ENCODE assay signal across 8 cellular contexts in genomic region chr4:6674500-6675149, GRCh38. TPM values are rescaled to one million over a fixed set of nuclear protein-coding genes. Genes with fewer than 3 reads are reported as not detected.
DNase-seq lines count a peak whose midpoint lies in the region; ATAC-seq and TF ChIP-seq lines count a peak whose summit lies in the region.

No MANE protein-coding gene starts in this region.

- H2AFZ ChIP-seq in parathyroid adenoma = peak overlapping the region; percentile 64

- H3K27me3 ChIP-seq in BJ (ENCODE audit: control insufficient read depth, insufficient read depth, low read length) = no peaks in the 10 kb centered on the region
- no peaks in the 10 kb centered on the region for H3K27me3 ChIP-seq in parathyroid adenoma (ENCODE audit: control insufficient read depth, insufficient read depth, low read length)

- ATAC-seq in GM19035 (IDR thresholded peaks at IDR 0.05; ENCODE audit: unreplicated experiment) (peak; percentile 44), HG03196 (IDR thresholded peaks at IDR 0.05; ENCODE audit: unreplicated experiment) (peak; percentile 37)

- no peak for DNase-seq in BJ (ENCODE audit: low read depth)
- peak; percentile 28 for DNase-seq in NK-92 (lab: John Stamatoyannopoulos, UW; ENCODE audit: unreplicated experiment)
- peak; percentile 53 for DNase-seq in activated T-helper 1 cell treated with Interleukin-2 at 50 U/mL for 16 hours (ENCODE audit: low read depth)
- no peak for DNase-seq in fibroblast of the aortic adventitia (ENCODE audit: low read depth)
- DNase-seq in NCI-H128 (lab: John Stamatoyannopoulos, UW; ENCODE audit: unreplicated experiment) = no peak

- POLR2A ChIA-PET in BJ (lab: Charles Lee) = interaction anchor here (0.6 to 0.8 kb wide), 3 partner anchors 16 to 160 kb away, joined by 3 to 4 read pairs (median 3); no protein-coding TSS in a partner anchor

- H3K9ac ChIP-seq in parathyroid adenoma = no peak overlapping the region

- no peaks in the 10 kb centered on the region for H3K79me2 ChIP-seq in parathyroid adenoma

- H3K36me3 ChIP-seq in BJ (ENCODE audit: control insufficient read depth, insufficient read depth, low read length) (peaks cover 2% of the 10 kb centered on the region; the same call in 1 of the 2 replicates), parathyroid adenoma (ENCODE audit: control insufficient read depth, insufficient read depth, low read length) (no peaks in the 10 kb centered on the region)

- H3K4me1 ChIP-seq in parathyroid adenoma = no peaks in the 10 kb centered on the region

- H3K4me3 ChIP-seq in BJ (ENCODE audit: low read depth, low read length) = peak overlapping the region; percentile 63
- H3K4me3 ChIP-seq in fibroblast of the aortic adventitia (ENCODE audit: low read depth, low read length) = peak overlapping the region; percentile 78
- H3K4me3 ChIP-seq in parathyroid adenoma (ENCODE audit: low read depth, low read length) = peak overlapping the region; percentile 81

- TF ChIP-seq CTCF in BJ (IDR thresholded peaks at IDR 0.05; ENCODE audit: insufficient read depth, low read depth, low read length) = peak; percentile 35; the same call in 1 of the 2 replicates
- TF ChIP-seq CTCF in fibroblast of the aortic adventitia (IDR thresholded peaks at IDR 0.05; ENCODE audit: insufficient read depth, low read length) = peak; percentile 30
- TF ChIP-seq CTCF in parathyroid adenoma (IDR thresholded peaks at IDR 0.05) = peak; percentile 22

- peak overlapping the region; percentile 11 for H3K27ac ChIP-seq in parathyroid adenoma

- peak overlapping the region; percentile 89 for H3K4me2 ChIP-seq in parathyroid adenoma (ENCODE audit: low read length)

- CTCF ChIA-PET in BJ (lab: Yijun Ruan, JAX) = interaction anchor here (0.6 to 2.3 kb wide), 4 partner anchors 8 to 582 kb away, joined by 3 to 6 read pairs (median 4); no protein-coding TSS in a partner anchor

- H3K9me3 ChIP-seq in parathyroid adenoma (ENCODE audit: control insufficient read depth, low read length) = no peaks in the 10 kb centered on the region

RNA-seq across cellular contexts. Expression of gene S100P, which starts 19.1 kb away (rescaled TPM):
- 0.06 and 0.07 TPM in 2 replicates for polyA plus RNA-seq in BJ (2011; rRNA removed)
- not detected in 2 replicates for polyA minus RNA-seq in BJ (2011; rRNA and poly(A)+ RNA removed)
- total RNA-seq in fibroblast of the aortic adventitia (ENCODE audit: low replicate concordance) = not detected in 2 replicates

RNA-seq across cellular contexts. Expression of gene MRFAP1, which starts 34.1 kb away (rescaled TPM):
- 210 and 225 TPM in 2 replicates for polyA plus RNA-seq in BJ (2011; rRNA removed)
- 16.2 and 21.2 TPM in 2 replicates for polyA minus RNA-seq in BJ (2011; rRNA and poly(A)+ RNA removed)
- 142 and 482 TPM in 2 replicates for total RNA-seq in fibroblast of the aortic adventitia (ENCODE audit: low replicate concordance)

RNA-seq across cellular contexts. Expression of gene MRFAP1L1, which starts 35.0 kb away (rescaled TPM):
- 35.5 and 54.1 TPM in 2 replicates for polyA plus RNA-seq in BJ (2011; rRNA removed)
- 10.0 and 14.4 TPM in 2 replicates for polyA minus RNA-seq in BJ (2011; rRNA and poly(A)+ RNA removed)
- total RNA-seq in fibroblast of the aortic adventitia (ENCODE audit: low replicate concordance) = 48.8 and 342 TPM in 2 replicates

RNA-seq across cellular contexts. Expression of gene BLOC1S4, which starts 41.3 kb away (rescaled TPM):
- polyA plus RNA-seq in BJ (2011; rRNA removed) = 10.4 and 12.6 TPM in 2 replicates
- 4.6 and 5.0 TPM in 2 replicates for polyA minus RNA-seq in BJ (2011; rRNA and poly(A)+ RNA removed)
- 5.4 and 7.0 TPM in 2 replicates for total RNA-seq in fibroblast of the aortic adventitia (ENCODE audit: low replicate concordance)

Comparison
In these comparisons a context has a peak if more than half of its experiments do, and no peak if none do; other contexts are left out.
1. DNase-seq: peak in NK-92 (single experiment) and activated T-helper 1 cell treated with Interleukin-2 at 50 U/mL for 16 hours (single experiment); none in BJ (single experiment), fibroblast of the aortic adventitia (single experiment) and NCI-H128 (single experiment).
2. Peak in every context shown above with its lines, with median percentiles within 50 percentile points of each other: H3K4me3 ChIP-seq and CTCF ChIP-seq.